In genomic region chr1:52747450-52747849, GRCh38 we compare ENCODE assay signal across 2 cellular contexts.
TF ChIP-seq lines count a peak whose summit lies in the region.

No MANE protein-coding gene starts in this region.

TF ChIP-seq in K562, 482 proteins besides CTCF, POLR2A, EP300 and RAD21 (continued from another document):
- TF ChIP-seq HMBOX1 (IDR thresholded peaks at IDR 0.05) (peak; percentile 59), KAT7 (CRISPR knock-in tag; IDR thresholded peaks at IDR 0.05; ENCODE audit: borderline replicate concordance) (no peak), NFIX (CRISPR knock-in tag; IDR thresholded peaks at IDR 0.05; ENCODE audit: low read depth) (no peak)

TF ChIP-seq in liver, 16 proteins besides CTCF, POLR2A, EP300 and RAD21 (continued from another document):
- TF ChIP-seq ATF3 (IDR thresholded peaks at IDR 0.05) (no peak), ZBTB33 (IDR thresholded peaks at IDR 0.05) (no peak), FOXA2 (IDR thresholded peaks at IDR 0.05) (no peak), HNF4G (IDR thresholded peaks at IDR 0.05) (no peak), HNF4A (conservative IDR thresholded peaks at IDR 0.05) (peak in 1 of 2 donors; percentile 2), REST (IDR thresholded peaks at IDR 0.05) (peak; percentile 21), NR2F2 (IDR thresholded peaks at IDR 0.05) (no peak), TAF1 (conservative IDR thresholded peaks at IDR 0.05) (no peak)
